In the genomic region with DNA sequence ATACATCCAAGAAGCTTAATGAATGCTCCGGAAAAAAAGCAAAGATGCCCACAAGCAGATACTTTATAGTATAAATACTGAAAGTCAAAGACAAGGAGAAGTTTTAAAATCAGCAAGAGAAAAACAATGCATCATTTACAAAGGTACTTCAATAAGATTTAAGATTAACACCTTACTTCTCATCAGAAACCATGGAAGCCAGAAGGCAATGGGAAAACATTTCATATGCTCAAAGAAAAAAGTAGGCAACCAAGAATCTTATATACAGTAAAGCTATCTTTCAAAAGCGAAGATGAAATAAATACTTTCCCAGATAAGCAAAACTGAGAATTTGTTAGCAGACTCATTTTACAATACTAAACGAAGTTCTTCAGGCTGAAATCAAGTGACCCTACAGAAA, we compare ENCODE assay signal across 17 cellular contexts.
"Had no signal": no experiment of that assay in that cellular context is flagged by ENCODE, and none has a peak within 500 bp of the region (broad histone marks: within the 10 kb centered on the region; RNA-seq: fewer than 3 reads in every experiment).

No MANE protein-coding gene starts in this region.

- H3K27ac ChIP-seq: coronary artery, gastroesophageal sphincter, suprapubic skin, upper lobe of left lung, VCaP had no signal

- H3K36me3 ChIP-seq: gastroesophageal sphincter, suprapubic skin, upper lobe of left lung had no signal

- H3K4me1 ChIP-seq: suprapubic skin had no signal

- H3K27me3 ChIP-seq: gastroesophageal sphincter, suprapubic skin, upper lobe of left lung had no signal

- FAIRE-seq: astrocyte, kidney had no signal

- H3K4me3 ChIP-seq: coronary artery, gastroesophageal sphincter, suprapubic skin, upper lobe of left lung had no signal

- DNase-seq: activated CD4-positive, alpha-beta memory T cell treated with anti-CD3 and anti-CD28 coated beads, Interleukin-2, amount 10 ng/mL, durations not matched to agents 7 days and 5 days; activated CD4-positive, alpha-beta T cell treated with anti-CD3 and anti-CD28 coated beads for 36 hours; activated gamma-delta T cell; activated naive CD8-positive, alpha-beta T cell treated with anti-CD3 and anti-CD28 coated beads, Interleukin-2, amount 10 ng/mL, durations not matched to agents 7 days and 5 days; activated T-cell treated with anti-CD3 and anti-CD28 coated beads, Interleukin-2, amount 50 U/mL, for 48 hours; caudate nucleus; effector CD4-positive, alpha-beta T cell; kidney; stimulated activated CD4-positive, alpha-beta T cell treated with anti-CD3 and anti-CD28 coated beads, Interleukin-4, amount 100 ng/mL, for 1 hour; stimulated activated CD8-positive, alpha-beta memory T cell treated with anti-CD3 and anti-CD28 coated beads, Interleukin-4, amount 100 ng/mL, for 48 hours; stimulated activated naive CD8-positive, alpha-beta T cell treated with anti-CD3 and anti-CD28 coated beads, Interleukin-15, Interleukin-2, amounts not matched to agents 100 U/mL and 50 U/mL, for 24 hours; upper lobe of left lung had no signal

- ATAC-seq: activated CD4-positive, alpha-beta T cell treated with anti-CD3 and anti-CD28 coated beads for 36 hours; gastroesophageal sphincter; stimulated activated naive CD8-positive, alpha-beta T cell treated with anti-CD3 and anti-CD28 coated beads, Interleukin-15, Interleukin-2, amounts not matched to agents 100 U/mL and 50 U/mL, for 24 hours had no signal
